23 cellular contexts compared by ENCODE assay signal in genomic region chr14:51370758-51371386, GRCh38.
DNase-seq lines count a peak whose midpoint lies in the region; ATAC-seq and TF ChIP-seq lines count a peak whose summit lies in the region.
"Had no signal": no experiment of that assay in that cellular context is flagged by ENCODE, and none has a peak within 500 bp of the region (broad histone marks: within the 10 kb centered on the region; RNA-seq: fewer than 3 reads in every experiment).

No MANE protein-coding gene starts in this region.

- H3K9me3 Mint-ChIP-seq in GM23338: no peaks in the 10 kb centered on the region
- H3K9me3 Mint-ChIP-seq: activated CD4-positive, alpha-beta T cell treated with anti-CD3 and anti-CD28 coated beads, Interleukin-2, amount 10 ng/mL, durations not matched to agents 7 days and 5 days; activated T-helper 17 cell treated with anti-CD3 and anti-CD28 coated beads, Interleukin-2, amount 50 U/mL, for 72 hours; CD8-positive, alpha-beta memory T cell; immature natural killer cell; T-helper 1 cell treated with Interleukin-12 subunit alpha and Interleukin-12 subunit beta and Interleukin-4 antibody, amounts not matched to agents 30 μg/mL and 1 μg/mL, for 36 hours had no signal

- 25% methylated on average over 2 of the region's 2 CpGs for WGBS in smooth muscle cell (ENCODE audit: low lambda C conversion rate)

- H3K9me2 ChIP-seq in GM23338 (ENCODE audit: insufficient read depth): no peaks in the 10 kb centered on the region

- H3K4me1 ChIP-seq in GM23338 (ENCODE audit: insufficient read depth) (peaks cover 13% of the 10 kb centered on the region), SJSA1 (replicated peaks) (peaks cover 43% of the 10 kb centered on the region), smooth muscle cell (ENCODE audit: low read depth) (peaks cover 17% of the 10 kb centered on the region)

- H3K36me3 Mint-ChIP-seq in GM23338 (ENCODE audit: low read depth): no peaks in the 10 kb centered on the region
- H3K36me3 Mint-ChIP-seq: activated naive CD8-positive, alpha-beta T cell; CD8-positive, alpha-beta memory T cell; immature natural killer cell had no signal

- no peak overlapping the region for H3K4me3 Mint-ChIP-seq in GM23338
- H3K4me3 Mint-ChIP-seq: activated CD4-positive, alpha-beta T cell treated with anti-CD3 and anti-CD28 coated beads, Interleukin-2, amount 10 ng/mL, durations not matched to agents 7 days and 5 days; activated naive CD8-positive, alpha-beta T cell; activated T-helper 17 cell treated with anti-CD3 and anti-CD28 coated beads, Interleukin-2, amount 50 U/mL, for 72 hours; CD8-positive, alpha-beta memory T cell; immature natural killer cell; T-helper 1 cell treated with Interleukin-12 subunit alpha and Interleukin-12 subunit beta and Interleukin-4 antibody, amounts not matched to agents 30 μg/mL and 1 μg/mL, for 36 hours had no signal

- H3K9ac ChIP-seq in smooth muscle cell (ENCODE audit: low read depth): no peak overlapping the region

- H3K36me3 ChIP-seq in GM23338 (ENCODE audit: insufficient read depth): no peaks in the 10 kb centered on the region
- H3K36me3 ChIP-seq in SJSA1: no peaks in the 10 kb centered on the region
- H3K36me3 ChIP-seq in smooth muscle cell (ENCODE audit: low read depth): no peaks in the 10 kb centered on the region
- H3K36me3 ChIP-seq: neutrophil, suprapubic skin had no signal

- no peaks in the 10 kb centered on the region for H3K27me3 Mint-ChIP-seq in GM23338 (ENCODE audit: insufficient read depth, low read depth, poor library complexity)

- H3K27me3 ChIP-seq in GM23338 (ENCODE audit: insufficient read depth): no peaks in the 10 kb centered on the region
- H3K27me3 ChIP-seq in SJSA1 (replicated peaks): no peaks in the 10 kb centered on the region
- H3K27me3 ChIP-seq in smooth muscle cell (ENCODE audit: low read depth): no peaks in the 10 kb centered on the region
- H3K27me3 ChIP-seq: suprapubic skin had no signal

- ATAC-seq in GM23338 (no peak), HG03159 (IDR thresholded peaks at IDR 0.05; ENCODE audit: unreplicated experiment) (no peak), GM18868 (IDR thresholded peaks at IDR 0.05; ENCODE audit: unreplicated experiment) (no peak)
- ATAC-seq: activated T-helper 17 cell treated with anti-CD3 and anti-CD28 coated beads, Interleukin-2, amount 50 U/mL, for 72 hours had no signal

- H3K4me1 Mint-ChIP-seq in GM23338: no peaks in the 10 kb centered on the region
- H3K4me1 Mint-ChIP-seq: activated CD4-positive, alpha-beta T cell treated with anti-CD3 and anti-CD28 coated beads, Interleukin-2, amount 10 ng/mL, durations not matched to agents 7 days and 5 days; activated T-helper 17 cell treated with anti-CD3 and anti-CD28 coated beads, Interleukin-2, amount 50 U/mL, for 72 hours; CD8-positive, alpha-beta memory T cell; immature natural killer cell had no signal

- TF ChIP-seq CTCF in GM23338 (conservative IDR thresholded peaks at IDR 0.05; ENCODE audit: low read depth in 2 of 2): no peak
- no peak for TF ChIP-seq CTCF in smooth muscle cell (IDR thresholded peaks at IDR 0.05; ENCODE audit: borderline replicate concordance, insufficient read depth, poor library complexity, severe bottlenecking)

- no peak overlapping the region for H3K27ac Mint-ChIP-seq in GM23338
- H3K27ac Mint-ChIP-seq: activated CD4-positive, alpha-beta T cell treated with anti-CD3 and anti-CD28 coated beads, Interleukin-2, amount 10 ng/mL, durations not matched to agents 7 days and 5 days; activated naive CD8-positive, alpha-beta T cell; activated T-helper 17 cell treated with anti-CD3 and anti-CD28 coated beads, Interleukin-2, amount 50 U/mL, for 72 hours; CD8-positive, alpha-beta memory T cell; immature natural killer cell; T-helper 1 cell treated with Interleukin-12 subunit alpha and Interleukin-12 subunit beta and Interleukin-4 antibody, amounts not matched to agents 30 μg/mL and 1 μg/mL, for 36 hours had no signal

- H3K27ac ChIP-seq in GM23338 (ENCODE audit: low read depth) (no peak overlapping the region), SJSA1 (no peak overlapping the region), smooth muscle cell (ENCODE audit: low read depth) (peak overlapping the region; percentile 83)
- H3K27ac ChIP-seq: neutrophil, suprapubic skin had no signal

- H2AFZ ChIP-seq in GM23338 (0 out of 2 replicates have a peak overlapping the region, but pooled peaks have one; percentile 25), smooth muscle cell (ENCODE audit: low read depth) (no peak overlapping the region)

- H3F3A ChIP-seq in GM23338 (replicated peaks; ENCODE audit: low read depth) (no peaks in the 10 kb centered on the region), smooth muscle cell (ENCODE audit: low read depth) (peaks cover 11% of the 10 kb centered on the region)

- H3K79me2 ChIP-seq in GM23338 (replicated peaks; ENCODE audit: insufficient read depth) (no peaks in the 10 kb centered on the region), smooth muscle cell (ENCODE audit: low read depth) (no peaks in the 10 kb centered on the region)

- H4K20me1 ChIP-seq in GM23338 (replicated peaks; ENCODE audit: insufficient read depth) (no peaks in the 10 kb centered on the region), smooth muscle cell (ENCODE audit: low read depth) (no peaks in the 10 kb centered on the region)

- no peaks in the 10 kb centered on the region for H3K9me3 ChIP-seq in SJSA1 (replicated peaks)
- no peaks in the 10 kb centered on the region for H3K9me3 ChIP-seq in smooth muscle cell (replicated peaks; ENCODE audit: low read depth)
- H3K9me3 ChIP-seq: neutrophil, suprapubic skin had no signal

- DNase-seq in GM23338 (ENCODE audit: low spot score) (no peak), SJSA1 (ENCODE audit: low read depth in 1 of 2, low spot score in 2 of 2) (peak; percentile 30 to 54), fibroblast of peridontal ligament (ENCODE audit: extremely low read depth) (peak; percentile 39), smooth muscle cell (lab: John Stamatoyannopoulos, UW; ENCODE audit: unreplicated experiment) (no peak), LoVo (ENCODE audit: low spot score) (no peak)
- DNase-seq: activated CD4-positive, alpha-beta T cell treated with anti-CD3 and anti-CD28 coated beads, Interleukin-2, amount 10 ng/mL, durations not matched to agents 7 days and 5 days; CD8-positive, alpha-beta memory T cell; DMS53; effector memory CD4-positive, alpha-beta T cell; GOT3; immature natural killer cell; KG1; NCI-H1092; NCI-H2029; Right ventricle myocardium superior; stimulated activated CD4-positive, alpha-beta T cell treated with anti-CD3 and anti-CD28 coated beads, Interleukin-15, amount 100 ng/mL, for 24 hours had no signal

- no peak overlapping the region for H3K4me2 ChIP-seq in GM23338
- H3K4me2 ChIP-seq in smooth muscle cell: peak overlapping the region; percentile 5

- H3K4me3 ChIP-seq in GM23338 (no peak overlapping the region), SJSA1 (no peak overlapping the region), smooth muscle cell (no peak overlapping the region)
- H3K4me3 ChIP-seq: suprapubic skin had no signal

TF ChIP-seq in GM23338, 12 proteins besides CTCF, POLR2A, EP300 and RAD21 (continues in another document):
- TF ChIP-seq EZH2phosphoT487 (IDR thresholded peaks at IDR 0.05; ENCODE audit: unreplicated experiment) (no peak), CREB1 (CRISPR knock-in tag; IDR thresholded peaks at IDR 0.05; ENCODE audit: low read depth) (no peak), ZNF114 (CRISPR knock-in tag; IDR thresholded peaks at IDR 0.05) (no peak), JUNB (IDR thresholded peaks at IDR 0.05; ENCODE audit: unreplicated experiment) (no peak), EZH2 (IDR thresholded peaks at IDR 0.05; ENCODE audit: low read depth, unreplicated experiment) (no peak), POLR2AphosphoS5 (IDR thresholded peaks at IDR 0.05; ENCODE audit: low read depth) (no peak), NANOG (IDR thresholded peaks at IDR 0.05; ENCODE audit: borderline replicate concordance) (no peak), STAT1 (IDR thresholded peaks at IDR 0.05; ENCODE audit: unreplicated experiment) (no peak), ZNF331 (CRISPR knock-in tag; IDR thresholded peaks at IDR 0.05; ENCODE audit: low read depth) (no peak)
- TF ChIP-seq, protein P1, sequence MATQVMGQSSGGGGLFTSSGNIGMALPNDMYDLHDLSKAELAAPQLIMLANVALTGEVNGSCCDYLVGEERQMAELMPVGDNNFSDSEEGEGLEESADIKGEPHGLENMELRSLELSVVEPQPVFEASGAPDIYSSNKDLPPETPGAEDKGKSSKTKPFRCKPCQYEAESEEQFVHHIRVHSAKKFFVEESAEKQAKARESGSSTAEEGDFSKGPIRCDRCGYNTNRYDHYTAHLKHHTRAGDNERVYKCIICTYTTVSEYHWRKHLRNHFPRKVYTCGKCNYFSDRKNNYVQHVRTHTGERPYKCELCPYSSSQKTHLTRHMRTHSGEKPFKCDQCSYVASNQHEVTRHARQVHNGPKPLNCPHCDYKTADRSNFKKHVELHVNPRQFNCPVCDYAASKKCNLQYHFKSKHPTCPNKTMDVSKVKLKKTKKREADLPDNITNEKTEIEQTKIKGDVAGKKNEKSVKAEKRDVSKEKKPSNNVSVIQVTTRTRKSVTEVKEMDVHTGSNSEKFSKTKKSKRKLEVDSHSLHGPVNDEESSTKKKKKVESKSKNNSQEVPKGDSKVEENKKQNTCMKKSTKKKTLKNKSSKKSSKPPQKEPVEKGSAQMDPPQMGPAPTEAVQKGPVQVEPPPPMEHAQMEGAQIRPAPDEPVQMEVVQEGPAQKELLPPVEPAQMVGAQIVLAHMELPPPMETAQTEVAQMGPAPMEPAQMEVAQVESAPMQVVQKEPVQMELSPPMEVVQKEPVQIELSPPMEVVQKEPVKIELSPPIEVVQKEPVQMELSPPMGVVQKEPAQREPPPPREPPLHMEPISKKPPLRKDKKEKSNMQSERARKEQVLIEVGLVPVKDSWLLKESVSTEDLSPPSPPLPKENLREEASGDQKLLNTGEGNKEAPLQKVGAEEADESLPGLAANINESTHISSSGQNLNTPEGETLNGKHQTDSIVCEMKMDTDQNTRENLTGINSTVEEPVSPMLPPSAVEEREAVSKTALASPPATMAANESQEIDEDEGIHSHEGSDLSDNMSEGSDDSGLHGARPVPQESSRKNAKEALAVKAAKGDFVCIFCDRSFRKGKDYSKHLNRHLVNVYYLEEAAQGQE (IDR thresholded peaks at IDR 0.05; ENCODE audit: unreplicated experiment): no peak
- TF ChIP-seq, protein P2, sequence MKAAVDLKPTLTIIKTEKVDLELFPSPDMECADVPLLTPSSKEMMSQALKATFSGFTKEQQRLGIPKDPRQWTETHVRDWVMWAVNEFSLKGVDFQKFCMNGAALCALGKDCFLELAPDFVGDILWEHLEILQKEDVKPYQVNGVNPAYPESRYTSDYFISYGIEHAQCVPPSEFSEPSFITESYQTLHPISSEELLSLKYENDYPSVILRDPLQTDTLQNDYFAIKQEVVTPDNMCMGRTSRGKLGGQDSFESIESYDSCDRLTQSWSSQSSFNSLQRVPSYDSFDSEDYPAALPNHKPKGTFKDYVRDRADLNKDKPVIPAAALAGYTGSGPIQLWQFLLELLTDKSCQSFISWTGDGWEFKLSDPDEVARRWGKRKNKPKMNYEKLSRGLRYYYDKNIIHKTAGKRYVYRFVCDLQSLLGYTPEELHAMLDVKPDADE (IDR thresholded peaks at IDR 0.05): no peak

Comparison
In these comparisons a context has a peak if more than half of its experiments do, and no peak if none do; other contexts are left out.
1. DNase-seq: peak in SJSA1 (2 of 2) and fibroblast of peridontal ligament (single experiment); none in GM23338 (single experiment), smooth muscle cell (single experiment) and LoVo (single experiment).